In the genomic region with DNA sequence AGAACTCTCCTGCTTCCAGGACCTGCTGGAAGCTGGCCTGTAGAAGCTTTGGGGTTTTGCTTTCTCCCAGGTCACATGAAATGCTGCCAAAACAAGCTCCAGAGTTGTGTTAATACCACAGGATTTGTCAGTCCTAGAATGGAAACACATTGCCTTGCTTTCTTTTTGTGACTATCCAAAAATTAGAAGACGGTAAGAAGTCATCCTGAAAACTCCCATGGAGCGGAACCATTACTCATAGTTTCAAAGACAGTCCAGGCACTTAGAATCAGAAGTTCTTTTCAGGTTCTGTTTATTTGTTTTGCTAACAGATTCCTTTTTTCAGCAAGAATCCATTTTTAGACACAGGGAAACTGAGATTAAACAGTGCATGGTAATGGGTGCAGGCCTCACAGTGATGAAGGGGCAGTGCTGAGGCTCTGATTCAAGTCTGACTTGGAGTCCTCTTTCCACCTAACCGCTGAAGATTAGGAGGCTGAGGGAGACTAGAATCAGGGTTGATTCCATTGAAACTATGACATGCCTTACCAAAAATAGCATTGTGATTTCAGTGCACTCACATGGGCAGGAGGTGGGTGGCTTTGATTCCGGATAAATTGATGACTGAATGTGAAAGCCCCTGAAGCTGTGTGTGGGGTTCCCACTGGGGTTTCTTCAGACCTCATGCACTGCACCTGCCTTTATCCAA, we compare ENCODE assay signal across 9 cellular contexts.
DNase-seq lines count a peak whose midpoint lies in the region; ATAC-seq and TF ChIP-seq lines count a peak whose summit lies in the region.
"Had no signal": no experiment of that assay in that cellular context is flagged by ENCODE, and none has a peak within 500 bp of the region (broad histone marks: within the 10 kb centered on the region; RNA-seq: fewer than 3 reads in every experiment).

No MANE protein-coding gene starts in this region.

- POLR2A ChIA-PET in PC-3 (lab: Charles Lee; ENCODE audit: unreplicated experiment): no interaction called here

- intact Hi-C loops in Right ventricle myocardium inferior (cut with DNase I): loop anchor here (2.0 kb wide), 1 partner anchor 30 kb away; no protein-coding TSS in a partner anchor
- intact Hi-C loops in cardiac septum (cut with DNase I): loop anchor here (5.0 kb wide), 2 partner anchors 38 to 72 kb away; partner anchors contain the start of gene NAA20
- intact Hi-C loops in transverse colon (cut with DNase I; ENCODE audit: low total_unique reads): no loop called here
- intact Hi-C loops in PC-3 (cut with micrococcal nuclease): no loop called here

- ATAC-seq in Right ventricle myocardium inferior (peak; percentile 30), GM18873 (IDR thresholded peaks at IDR 0.05; ENCODE audit: low FRiP score, unreplicated experiment) (no peak), PC-3 (no peak)
- ATAC-seq in activated T-cell treated with anti-CD3 and anti-CD28 coated beads, Interleukin-2, amount 50 U/mL, for 4 hours: peak; percentile 79 to 85

- no peak overlapping the region for H3K4me3 Mint-ChIP-seq in activated T-cell treated with anti-CD3 and anti-CD28 coated beads, Interleukin-2, amount 50 U/mL, for 4 hours

- TF ChIP-seq POLR2A in transverse colon (IDR thresholded peaks at IDR 0.05): no peak

- H3K79me2 ChIP-seq in PC-3 (ENCODE audit: low read length): no peaks in the 10 kb centered on the region
- H3K79me2 ChIP-seq: hepatocyte had no signal

- H3K27ac ChIP-seq in transverse colon (peak overlapping the region; percentile 48 to 64 (median 54)), PC-3 (ENCODE audit: low read length) (no peak overlapping the region)
- H3K27ac ChIP-seq: hepatocyte had no signal

- H3K4me1 ChIP-seq in transverse colon: peaks cover 14 to 36% (median 18%) of the 10 kb centered on the region in 4 donors
- H3K4me1 ChIP-seq in PC-3 (ENCODE audit: insufficient read depth, low read length): peaks cover 8% of the 10 kb centered on the region

- in situ Hi-C loops in transverse colon (cut with MboI; ENCODE audit: low pct_ligation_motif_present in 1 of 4, low pct_unique_long_range_greater_than_20kb in 1 of 4, low sequenced_read_pairs in 3 of 4): no loop called here

- H3K36me3 ChIP-seq in transverse colon (peaks cover 0 to 11% (median 0%) of the 10 kb centered on the region in 4 donors), PC-3 (ENCODE audit: low read depth, low read length) (0 out of 2 replicates have a peak, but pooled peaks cover 3% of the 10 kb centered on the region)

- H3K4me1 Mint-ChIP-seq in activated T-cell treated with anti-CD3 and anti-CD28 coated beads, Interleukin-2, amount 50 U/mL, for 4 hours (ENCODE audit: low read depth): peaks cover 5% of the 10 kb centered on the region

- TF ChIP-seq CTCF in transverse colon (IDR thresholded peaks at IDR 0.05) (no peak), PC-3 (conservative IDR thresholded peaks at IDR 0.05; ENCODE audit: low read depth, low read length) (no peak)

- H3K4me3 ChIP-seq in transverse colon (no peak overlapping the region), PC-3 (ENCODE audit: low read length) (no peak overlapping the region)
- H3K4me3 ChIP-seq: hepatocyte had no signal

- no peaks in the 10 kb centered on the region for H4K20me1 ChIP-seq in PC-3 (ENCODE audit: low read length)

- H3K27me3 Mint-ChIP-seq in activated T-cell treated with anti-CD3 and anti-CD28 coated beads, Interleukin-2, amount 50 U/mL, for 4 hours (ENCODE audit: low read depth): peaks cover 12% of the 10 kb centered on the region

- H3K27me3 ChIP-seq in transverse colon: no peaks in the 10 kb centered on the region
- H3K27me3 ChIP-seq in PC-3 (ENCODE audit: low read length): no peaks in the 10 kb centered on the region
- H3K27me3 ChIP-seq: hepatocyte had no signal

- no peak overlapping the region for H3K9ac ChIP-seq in PC-3 (ENCODE audit: low read length)

- DNase-seq in Right ventricle myocardium inferior (ENCODE audit: missing footprints): no peak
- no peak for DNase-seq in cardiac septum (ENCODE audit: low spot score)
- DNase-seq in activated T-cell treated with anti-CD3 and anti-CD28 coated beads, Interleukin-2, amount 50 U/mL, for 4 hours: no peak
- peak; percentile 82 for DNase-seq in kidney tubule cell (ENCODE audit: low spot score)
- no peak for DNase-seq in transverse colon
- no peak for DNase-seq in NCI-H2196 (lab: John Stamatoyannopoulos, UW; ENCODE audit: unreplicated experiment)
- DNase-seq in PC-3: no peak

- no peak overlapping the region for H3K4me2 ChIP-seq in PC-3 (ENCODE audit: low read length)
- H3K4me2 ChIP-seq: hepatocyte had no signal

- H2AFZ ChIP-seq in PC-3 (ENCODE audit: low read length): no peak overlapping the region
- H2AFZ ChIP-seq: hepatocyte had no signal

- BruUV-seq in PC-3 (replicated peaks; lab: Mats Ljungman, UMichigan): no TSS peak

- CTCF ChIA-PET in PC-3 (lab: Charles Lee): no interaction called here

- no peaks in the 10 kb centered on the region for H3F3A ChIP-seq in PC-3 (ENCODE audit: low read length, unreplicated experiment)

- no peaks in the 10 kb centered on the region for H3K36me3 Mint-ChIP-seq in activated T-cell treated with anti-CD3 and anti-CD28 coated beads, Interleukin-2, amount 50 U/mL, for 4 hours (ENCODE audit: insufficient read depth)

- H3K9me3 ChIP-seq in transverse colon (no peaks in the 10 kb centered on the region), PC-3 (ENCODE audit: low read length) (no peaks in the 10 kb centered on the region)

- H3K9me2 ChIP-seq in PC-3 (replicated peaks; ENCODE audit: low read length): no peaks in the 10 kb centered on the region

- TF ChIP-seq EP300 in transverse colon (IDR thresholded peaks at IDR 0.05; ENCODE audit: low read depth): no peak

- no peaks in the 10 kb centered on the region for H3K9me3 Mint-ChIP-seq in activated T-cell treated with anti-CD3 and anti-CD28 coated beads, Interleukin-2, amount 50 U/mL, for 4 hours

- WGBS in transverse colon (ENCODE audit: low coverage in 1 of 2), 2 donors: 57 to 68% methylated on average over 3 to 4 of the region's 4 CpGs

Comparison
In these comparisons a context has a peak if more than half of its experiments do, and no peak if none do; other contexts are left out.
1. ATAC-seq: peak in Right ventricle myocardium inferior (single experiment) and activated T-cell treated with anti-CD3 and anti-CD28 coated beads, Interleukin-2, amount 50 U/mL, for 4 hours (2 of 2); none in GM18873 (single experiment) and PC-3 (single experiment).
2. intact Hi-C loops: an anchor here in Right ventricle myocardium inferior (2.0 kb wide) and cardiac septum (5.0 kb wide); none called in transverse colon and PC-3.